ENCODE assay signal across 8 cellular contexts in the genomic region with DNA sequence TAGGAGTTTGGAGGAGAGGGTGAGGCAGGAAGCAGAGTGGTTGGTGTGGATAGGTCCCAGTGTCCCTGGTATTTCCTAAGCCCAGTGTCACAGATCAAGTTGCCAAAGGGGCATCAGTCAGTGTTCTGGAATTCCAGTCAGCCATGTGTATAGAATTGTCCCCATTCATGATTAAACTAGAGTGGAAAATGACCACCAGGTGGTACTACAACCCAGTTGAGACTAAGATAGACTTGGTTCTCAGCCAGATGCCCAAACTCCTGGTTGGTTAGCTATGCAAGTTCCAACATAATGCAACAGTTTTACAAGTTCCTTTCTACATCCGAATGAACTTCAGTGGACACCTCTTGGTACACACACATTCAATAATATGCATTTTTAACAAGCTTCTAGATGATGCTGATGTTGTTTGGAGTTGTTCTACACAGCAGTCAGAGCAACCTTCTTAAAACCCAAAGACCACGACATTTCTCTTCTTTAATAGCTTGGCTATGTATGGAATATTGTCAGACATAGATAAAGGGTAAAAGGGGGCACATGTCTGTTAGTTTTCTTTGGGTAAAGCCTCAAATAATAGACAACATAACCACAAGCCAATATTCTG. TPM values are rescaled to one million over a fixed set of nuclear protein-coding genes. Genes with fewer than 3 reads are reported as not detected.
DNase-seq lines count a peak whose midpoint lies in the region; ATAC-seq and TF ChIP-seq lines count a peak whose summit lies in the region.

No MANE protein-coding gene starts in this region.

- TF ChIP-seq POLR2A in sigmoid colon (IDR thresholded peaks at IDR 0.05): no peak

- no peak overlapping the region for H3K4me3 ChIP-seq in sigmoid colon

- intact Hi-C loops in left ventricle myocardium superior (cut with micrococcal nuclease): no loop called here
- intact Hi-C loops in sigmoid colon (cut with DNase I): loop anchor here (5.0 kb wide), 1 partner anchor 405 kb away; no protein-coding TSS in a partner anchor
- intact Hi-C loops in activated T-helper 1 cell treated with anti-CD3 and anti-CD28 coated beads, Interleukin-12 subunit alpha, Interleukin-12 subunit beta, Interleukin-2, Interleukin-4 antibody, amounts not matched to agents 30 ng/mL and 10 ng/mL and 1 ng/mL, durations not matched to agents 14 hours and 24 hours and 36 hours (cut with micrococcal nuclease): loop anchor here (1.0 to 5.0 kb wide), 4 partner anchors 240 to 407 kb away; no protein-coding TSS in a partner anchor

- DNase-seq in stimulated activated naive CD8-positive, alpha-beta T cell treated with anti-CD3 and anti-CD28 coated beads, Interleukin-15, amount 100 ng/mL, for 72 hours: peak in 1 of 2 donors; percentile 22
- DNase-seq in stimulated activated naive CD8-positive, alpha-beta T cell treated with anti-CD3 and anti-CD28 coated beads, Interleukin-15, Interleukin-2, amounts not matched to agents 100 U/mL and 50 U/mL, for 24 hours: no peak
- DNase-seq in NCI-H2196 (lab: John Stamatoyannopoulos, UW; ENCODE audit: unreplicated experiment): peak; percentile 90
- DNase-seq in left ventricle myocardium superior: no peak
- DNase-seq in sigmoid colon: no peak
- no peak for DNase-seq in activated T-helper 1 cell treated with anti-CD3 and anti-CD28 coated beads, Interleukin-12 subunit alpha, Interleukin-12 subunit beta, Interleukin-2, Interleukin-4 antibody, amounts not matched to agents 30 ng/mL and 10 ng/mL and 1 ng/mL, durations not matched to agents 14 hours and 24 hours and 36 hours (ENCODE audit: low spot score)

- H3K36me3 Mint-ChIP-seq in activated T-helper 17 cell treated with anti-CD3 and anti-CD28 coated beads, Interleukin-2, amount 50 U/mL, for 72 hours (ENCODE audit: low read depth): no peaks in the 10 kb centered on the region
- no peaks in the 10 kb centered on the region for H3K36me3 Mint-ChIP-seq in activated T-helper 1 cell treated with anti-CD3 and anti-CD28 coated beads, Interleukin-12 subunit alpha, Interleukin-12 subunit beta, Interleukin-2, Interleukin-4 antibody, amounts not matched to agents 30 ng/mL and 10 ng/mL and 1 ng/mL, durations not matched to agents 14 hours and 24 hours and 36 hours (ENCODE audit: low read depth)

- no peaks in the 10 kb centered on the region for H3K9me3 Mint-ChIP-seq in stimulated activated naive CD8-positive, alpha-beta T cell treated with anti-CD3 and anti-CD28 coated beads, Interleukin-15, amount 100 ng/mL, for 72 hours
- no peaks in the 10 kb centered on the region for H3K9me3 Mint-ChIP-seq in activated T-helper 17 cell treated with anti-CD3 and anti-CD28 coated beads, Interleukin-2, amount 50 U/mL, for 72 hours
- H3K9me3 Mint-ChIP-seq in activated T-helper 1 cell treated with anti-CD3 and anti-CD28 coated beads, Interleukin-12 subunit alpha, Interleukin-12 subunit beta, Interleukin-2, Interleukin-4 antibody, amounts not matched to agents 30 ng/mL and 10 ng/mL and 1 ng/mL, durations not matched to agents 14 hours and 24 hours and 36 hours: no peaks in the 10 kb centered on the region

- H3K4me3 Mint-ChIP-seq in stimulated activated naive CD8-positive, alpha-beta T cell treated with anti-CD3 and anti-CD28 coated beads, Interleukin-15, amount 100 ng/mL, for 72 hours: no peak overlapping the region
- no peak overlapping the region for H3K4me3 Mint-ChIP-seq in activated T-helper 17 cell treated with anti-CD3 and anti-CD28 coated beads, Interleukin-2, amount 50 U/mL, for 72 hours
- no peak overlapping the region for H3K4me3 Mint-ChIP-seq in activated T-helper 1 cell treated with anti-CD3 and anti-CD28 coated beads, Interleukin-12 subunit alpha, Interleukin-12 subunit beta, Interleukin-2, Interleukin-4 antibody, amounts not matched to agents 30 ng/mL and 10 ng/mL and 1 ng/mL, durations not matched to agents 14 hours and 24 hours and 36 hours

- peak; percentile 79 for ATAC-seq in stimulated activated naive CD8-positive, alpha-beta T cell treated with anti-CD3 and anti-CD28 coated beads, Interleukin-15, amount 100 ng/mL, for 72 hours
- ATAC-seq in stimulated activated naive CD8-positive, alpha-beta T cell treated with anti-CD3 and anti-CD28 coated beads, Interleukin-15, Interleukin-2, amounts not matched to agents 100 U/mL and 50 U/mL, for 24 hours: no peak
- peak; percentile 55 for ATAC-seq in HG03025 (IDR thresholded peaks at IDR 0.05; ENCODE audit: low FRiP score, unreplicated experiment)
- ATAC-seq in activated T-helper 17 cell treated with anti-CD3 and anti-CD28 coated beads, Interleukin-2, amount 50 U/mL, for 72 hours (replicated peaks): peak; percentile 53
- ATAC-seq in left ventricle myocardium superior: peak; percentile 74

- TF ChIP-seq CTCF in sigmoid colon (IDR thresholded peaks at IDR 0.05): peak; percentile 7 to 57 (median 48)

- 47 to 48% methylated on average over 2 of the region's 2 CpGs for WGBS in sigmoid colon, 2 donors

- peaks cover 0 to 3% (median 0%) of the 10 kb centered on the region in 4 donors for H3K4me1 ChIP-seq in sigmoid colon

- H3K27ac Mint-ChIP-seq in stimulated activated naive CD8-positive, alpha-beta T cell treated with anti-CD3 and anti-CD28 coated beads, Interleukin-15, amount 100 ng/mL, for 72 hours: no peak overlapping the region
- no peak overlapping the region for H3K27ac Mint-ChIP-seq in activated T-helper 17 cell treated with anti-CD3 and anti-CD28 coated beads, Interleukin-2, amount 50 U/mL, for 72 hours
- no peak overlapping the region for H3K27ac Mint-ChIP-seq in activated T-helper 1 cell treated with anti-CD3 and anti-CD28 coated beads, Interleukin-12 subunit alpha, Interleukin-12 subunit beta, Interleukin-2, Interleukin-4 antibody, amounts not matched to agents 30 ng/mL and 10 ng/mL and 1 ng/mL, durations not matched to agents 14 hours and 24 hours and 36 hours

- H3K27ac ChIP-seq in sigmoid colon: no peak overlapping the region

- H3K36me3 ChIP-seq in sigmoid colon: no peaks in the 10 kb centered on the region

- no peaks in the 10 kb centered on the region for H3K9me3 ChIP-seq in sigmoid colon

- H3K27me3 Mint-ChIP-seq in stimulated activated naive CD8-positive, alpha-beta T cell treated with anti-CD3 and anti-CD28 coated beads, Interleukin-15, amount 100 ng/mL, for 72 hours: peaks cover 24% of the 10 kb centered on the region
- H3K27me3 Mint-ChIP-seq in activated T-helper 17 cell treated with anti-CD3 and anti-CD28 coated beads, Interleukin-2, amount 50 U/mL, for 72 hours: peaks cover 10% of the 10 kb centered on the region
- H3K27me3 Mint-ChIP-seq in activated T-helper 1 cell treated with anti-CD3 and anti-CD28 coated beads, Interleukin-12 subunit alpha, Interleukin-12 subunit beta, Interleukin-2, Interleukin-4 antibody, amounts not matched to agents 30 ng/mL and 10 ng/mL and 1 ng/mL, durations not matched to agents 14 hours and 24 hours and 36 hours (ENCODE audit: insufficient read depth): peaks cover 29% of the 10 kb centered on the region

- TF ChIP-seq EP300 in sigmoid colon (IDR thresholded peaks at IDR 0.05): no peak

- H3K27me3 ChIP-seq in sigmoid colon: no peaks in the 10 kb centered on the region

- H3K4me1 Mint-ChIP-seq in stimulated activated naive CD8-positive, alpha-beta T cell treated with anti-CD3 and anti-CD28 coated beads, Interleukin-15, amount 100 ng/mL, for 72 hours: no peaks in the 10 kb centered on the region
- no peaks in the 10 kb centered on the region for H3K4me1 Mint-ChIP-seq in activated T-helper 17 cell treated with anti-CD3 and anti-CD28 coated beads, Interleukin-2, amount 50 U/mL, for 72 hours
- no peaks in the 10 kb centered on the region for H3K4me1 Mint-ChIP-seq in activated T-helper 1 cell treated with anti-CD3 and anti-CD28 coated beads, Interleukin-12 subunit alpha, Interleukin-12 subunit beta, Interleukin-2, Interleukin-4 antibody, amounts not matched to agents 30 ng/mL and 10 ng/mL and 1 ng/mL, durations not matched to agents 14 hours and 24 hours and 36 hours (ENCODE audit: low read depth)

RNA-seq across cellular contexts. Expression of a gene that starts 8.4 kb away (rescaled TPM):
- 10 to 100 TPM; 22.6 to 42.6 TPM for total RNA-seq in activated T-helper 17 cell treated with anti-CD3 and anti-CD28 coated beads, Interleukin-2, amount 50 U/mL, for 72 hours
- 8.3 TPM for total RNA-seq in left ventricle myocardium superior
- total RNA-seq in sigmoid colon: 10 to 100 TPM; 15.2 to 26.1 (median 19.8) TPM
- 10 to 100 TPM in 1 of 3 donors, 1 to 10 TPM in 2; 3.0 to 11.9 (median 4.6) TPM for polyA plus RNA-seq in sigmoid colon
- total RNA-seq in activated T-helper 1 cell treated with anti-CD3 and anti-CD28 coated beads, Interleukin-12 subunit alpha, Interleukin-12 subunit beta, Interleukin-2, Interleukin-4 antibody, amounts not matched to agents 30 ng/mL and 10 ng/mL and 1 ng/mL, durations not matched to agents 14 hours and 24 hours and 36 hours: 27.0 and 35.5 TPM in 2 replicates

RNA-seq across cellular contexts. Expression of a gene that starts 9.3 kb away (rescaled TPM):
- 1 to 10 TPM; 1.5 to 5.4 TPM for total RNA-seq in activated T-helper 17 cell treated with anti-CD3 and anti-CD28 coated beads, Interleukin-2, amount 50 U/mL, for 72 hours
- total RNA-seq in left ventricle myocardium superior: 1.8 TPM
- total RNA-seq in sigmoid colon: 1 to 10 TPM in 2 of 4 donors, under 1 TPM in 2; 0.55 to 1.8 (median 0.92) TPM
- polyA plus RNA-seq in sigmoid colon: 100 to 1,000 TPM; 123 to 366 (median 229) TPM
- total RNA-seq in activated T-helper 1 cell treated with anti-CD3 and anti-CD28 coated beads, Interleukin-12 subunit alpha, Interleukin-12 subunit beta, Interleukin-2, Interleukin-4 antibody, amounts not matched to agents 30 ng/mL and 10 ng/mL and 1 ng/mL, durations not matched to agents 14 hours and 24 hours and 36 hours: 4.4 and 4.8 TPM in 2 replicates
